In the genomic region with DNA sequence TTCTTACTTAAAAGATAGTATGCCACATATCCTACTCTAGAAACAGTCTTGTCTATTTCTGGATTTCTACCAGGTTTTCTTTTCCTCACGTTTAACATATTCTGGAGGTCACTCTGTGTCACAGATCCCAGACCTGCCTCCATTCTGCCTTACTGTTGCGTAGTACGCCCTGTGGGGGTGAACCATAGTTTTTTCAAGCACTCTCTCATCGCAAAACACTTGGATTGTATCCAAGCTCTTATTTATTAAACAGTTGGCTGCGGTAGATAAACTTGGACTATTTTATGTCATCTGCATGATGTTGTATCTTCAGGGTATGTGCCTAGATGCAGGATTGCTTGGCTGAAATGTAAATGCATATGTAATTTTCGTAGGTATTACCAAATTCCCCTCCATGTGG, we compare ENCODE assay signal across 19 cellular contexts. TPM values are rescaled to one million over a fixed set of nuclear protein-coding genes. Genes with fewer than 3 reads are reported as not detected.
A peak's percentile ranks its signal among the peaks of the same experiment; 100 is the strongest.
DNase-seq lines count a peak whose midpoint lies in the region; ATAC-seq and TF ChIP-seq lines count a peak whose summit lies in the region.
"Had no signal": no experiment of that assay in that cellular context is flagged by ENCODE, and none has a peak within 500 bp of the region (broad histone marks: within the 10 kb centered on the region; RNA-seq: fewer than 3 reads in every experiment).

No MANE protein-coding gene starts in this region.

- H3K27ac ChIP-seq in left ventricle myocardium inferior (replicated peaks) = peak overlapping the region; percentile 96
- H3K27ac ChIP-seq: GM23248, HL-60 had no signal

- no peak overlapping the region for H3K4me3 Mint-ChIP-seq in natural killer cell treated with Interleukin-12 subunit alpha and Interleukin-12 subunit beta and Interleukin-15 and Interleukin-18, amount 100 ng/mL, for 72 hours
- H3K4me3 Mint-ChIP-seq: B cell; CD8-positive, alpha-beta memory T cell had no signal

- no peak overlapping the region for H3K27ac Mint-ChIP-seq in natural killer cell treated with Interleukin-12 subunit alpha and Interleukin-12 subunit beta and Interleukin-15 and Interleukin-18, amount 100 ng/mL, for 72 hours
- H3K27ac Mint-ChIP-seq: B cell; CD8-positive, alpha-beta memory T cell had no signal

- no peaks in the 10 kb centered on the region for H3K9me3 ChIP-seq in left ventricle myocardium inferior (replicated peaks)
- H3K9me3 ChIP-seq: Peyer's patch had no signal

- no peak for TF ChIP-seq CTCF in left ventricle myocardium inferior (IDR thresholded peaks at IDR 0.05; ENCODE audit: borderline replicate concordance)
- TF ChIP-seq CTCF in fibroblast of villous mesenchyme (IDR thresholded peaks at IDR 0.05; ENCODE audit: insufficient read depth, low read depth, low read length) = no peak

- in situ Hi-C loops in G401 (cut with HindIII; ENCODE audit: low sequenced_read_pairs) = no loop called here

- intact Hi-C loops in left ventricle myocardium inferior (cut with micrococcal nuclease) (no loop called here), left cardiac atrium (cut with DNase I) (no loop called here)

- H3K9me3 Mint-ChIP-seq in natural killer cell treated with Interleukin-12 subunit alpha and Interleukin-12 subunit beta and Interleukin-15 and Interleukin-18, amount 100 ng/mL, for 72 hours = no peaks in the 10 kb centered on the region
- H3K9me3 Mint-ChIP-seq: CD8-positive, alpha-beta memory T cell had no signal

- H3K4me1 Mint-ChIP-seq in natural killer cell treated with Interleukin-12 subunit alpha and Interleukin-12 subunit beta and Interleukin-15 and Interleukin-18, amount 100 ng/mL, for 72 hours (ENCODE audit: low read depth in 2 of 2) = no peaks in the 10 kb centered on the region
- H3K4me1 Mint-ChIP-seq: CD8-positive, alpha-beta memory T cell had no signal

- H3K36me3 ChIP-seq in left ventricle myocardium inferior = peaks cover 11% of the 10 kb centered on the region
- H3K36me3 ChIP-seq: Peyer's patch had no signal

- ATAC-seq in left cardiac atrium = no peak
- no peak for ATAC-seq in natural killer cell treated with Interleukin-12 subunit alpha and Interleukin-12 subunit beta and Interleukin-15 and Interleukin-18, amount 100 ng/mL, for 72 hours

- H3K27me3 Mint-ChIP-seq in natural killer cell treated with Interleukin-12 subunit alpha and Interleukin-12 subunit beta and Interleukin-15 and Interleukin-18, amount 100 ng/mL, for 72 hours = peaks cover 7 to 24% of the 10 kb centered on the region in 2 donors
- H3K27me3 Mint-ChIP-seq: B cell had no signal

- H3K27me3 ChIP-seq in left ventricle myocardium inferior (ENCODE audit: low read depth) = no peaks in the 10 kb centered on the region
- H3K27me3 ChIP-seq: Peyer's patch had no signal

- DNase-seq in left ventricle myocardium inferior (no peak), left cardiac atrium (no peak), MV-4-11 (lab: John Stamatoyannopoulos, UW) (peak; percentile 33), fibroblast of villous mesenchyme (ENCODE audit: low read depth) (peak; percentile 80), G401 (ENCODE audit: low spot score) (no peak), NCI-H774 (lab: John Stamatoyannopoulos, UW) (no peak)
- DNase-seq in natural killer cell treated with Interleukin-12 subunit alpha and Interleukin-12 subunit beta and Interleukin-15 and Interleukin-18, amount 100 ng/mL, for 72 hours (ENCODE audit: low spot score) = no peak
- DNase-seq: CD8-positive, alpha-beta memory T cell; DMS 273 treated with DMSO at 0.1 percent for 48 hours; GM23248; KBM-7; NCI-H2029 treated with DMSO at 0.1 percent for 48 hours; NCI-H226; NCI-H82; Peyer's patch; Right ventricle myocardium superior; T-helper 2 cell had no signal

- no peaks in the 10 kb centered on the region for H3K36me3 Mint-ChIP-seq in natural killer cell treated with Interleukin-12 subunit alpha and Interleukin-12 subunit beta and Interleukin-15 and Interleukin-18, amount 100 ng/mL, for 72 hours
- H3K36me3 Mint-ChIP-seq: CD8-positive, alpha-beta memory T cell had no signal

- H3K4me3 ChIP-seq in left ventricle myocardium inferior = no peak overlapping the region
- H3K4me3 ChIP-seq in fibroblast of villous mesenchyme (ENCODE audit: low read depth, low read length) = no peak overlapping the region
- H3K4me3 ChIP-seq: GM23248, Peyer's patch had no signal

- peaks cover 81% of the 10 kb centered on the region for H3K4me1 ChIP-seq in left ventricle myocardium inferior

RNA-seq across cellular contexts. Expression of gene ABTB1, which starts 55.7 kb away (rescaled TPM):
- 29.9 TPM for total RNA-seq in left ventricle myocardium inferior
- total RNA-seq in left cardiac atrium = 10 to 100 TPM; 21.8 to 34.2 TPM
- total RNA-seq in fibroblast of villous mesenchyme = 3.5 and 6.4 TPM in 2 replicates
- 10 to 100 TPM; 16.9 to 18.3 TPM for total RNA-seq in natural killer cell treated with Interleukin-12 subunit alpha and Interleukin-12 subunit beta and Interleukin-15 and Interleukin-18, amount 100 ng/mL, for 72 hours
- 4.0 and 4.8 TPM in 2 replicates for total RNA-seq in G401 (2014; rRNA removed; shearing (Covaris generic))

Comparison
In these comparisons a context has a peak if more than half of its experiments do, and no peak if none do; other contexts are left out.
1. DNase-seq: peak in MV-4-11 (single experiment) and fibroblast of villous mesenchyme (single experiment); none in left ventricle myocardium inferior (single experiment), left cardiac atrium (single experiment), natural killer cell treated with Interleukin-12 subunit alpha and Interleukin-12 subunit beta and Interleukin-15 and Interleukin-18, amount 100 ng/mL, for 72 hours (single experiment), G401 (single experiment) and NCI-H774 (single experiment).